ENCODE assay signal across 1 cellular context in the genomic region with DNA sequence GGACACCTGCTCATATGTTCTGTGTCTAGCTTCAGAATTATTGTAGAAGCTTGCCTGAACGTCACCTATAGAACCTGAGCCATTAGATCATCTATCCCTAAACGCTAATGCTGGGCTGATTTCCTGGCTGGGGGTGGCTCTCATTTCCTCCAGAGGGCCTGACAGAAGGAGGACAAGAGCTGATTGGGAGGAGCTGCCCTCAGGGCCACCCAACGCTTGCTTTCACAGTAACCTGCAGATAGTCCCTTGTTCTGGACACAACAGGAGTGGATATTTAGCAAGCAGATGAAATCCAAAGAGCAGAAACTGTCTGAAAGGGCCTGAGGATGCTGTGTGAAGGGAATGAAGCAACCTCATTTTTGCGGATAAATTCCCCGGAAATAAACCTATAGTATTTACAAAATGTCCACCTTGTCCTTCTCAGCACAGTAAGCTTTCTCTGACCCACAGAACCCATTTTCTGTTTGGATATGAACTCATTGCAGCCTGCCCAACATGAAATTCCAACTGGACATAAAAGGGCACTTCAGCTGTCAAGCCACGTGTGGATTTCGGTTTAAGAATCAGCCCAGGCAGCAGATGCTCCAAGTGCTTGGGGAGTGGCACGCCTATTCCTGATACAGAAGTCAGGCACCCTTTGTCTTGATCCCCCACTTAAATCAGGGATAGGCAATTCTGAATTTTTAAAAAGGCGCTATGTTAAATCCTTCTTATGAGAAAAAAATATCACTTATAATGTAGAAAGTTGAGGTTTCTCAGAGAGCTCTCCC.
TF ChIP-seq lines count a peak whose summit lies in the region.

No MANE protein-coding gene starts in this region.

TF ChIP-seq in K562, 482 proteins besides CTCF, POLR2A, EP300 and RAD21:
- TF ChIP-seq PHF21A (IDR thresholded peaks at IDR 0.05; ENCODE audit: borderline replicate concordance, low read depth) (0 out of 2 replicates have a peak, but pooled peaks have one; percentile 10), HDAC1 (IDR thresholded peaks at IDR 0.05) (0 out of 4 replicates have a peak, but pooled peaks of 1 of the 2 experiments have one; percentile 14), IRF2 (CRISPR knock-in tag; IDR thresholded peaks at IDR 0.05) (no peak)
TF ChIP-seq in K562: peak in this region for 2.
